16 cellular contexts compared by ENCODE assay signal in the genomic region with DNA sequence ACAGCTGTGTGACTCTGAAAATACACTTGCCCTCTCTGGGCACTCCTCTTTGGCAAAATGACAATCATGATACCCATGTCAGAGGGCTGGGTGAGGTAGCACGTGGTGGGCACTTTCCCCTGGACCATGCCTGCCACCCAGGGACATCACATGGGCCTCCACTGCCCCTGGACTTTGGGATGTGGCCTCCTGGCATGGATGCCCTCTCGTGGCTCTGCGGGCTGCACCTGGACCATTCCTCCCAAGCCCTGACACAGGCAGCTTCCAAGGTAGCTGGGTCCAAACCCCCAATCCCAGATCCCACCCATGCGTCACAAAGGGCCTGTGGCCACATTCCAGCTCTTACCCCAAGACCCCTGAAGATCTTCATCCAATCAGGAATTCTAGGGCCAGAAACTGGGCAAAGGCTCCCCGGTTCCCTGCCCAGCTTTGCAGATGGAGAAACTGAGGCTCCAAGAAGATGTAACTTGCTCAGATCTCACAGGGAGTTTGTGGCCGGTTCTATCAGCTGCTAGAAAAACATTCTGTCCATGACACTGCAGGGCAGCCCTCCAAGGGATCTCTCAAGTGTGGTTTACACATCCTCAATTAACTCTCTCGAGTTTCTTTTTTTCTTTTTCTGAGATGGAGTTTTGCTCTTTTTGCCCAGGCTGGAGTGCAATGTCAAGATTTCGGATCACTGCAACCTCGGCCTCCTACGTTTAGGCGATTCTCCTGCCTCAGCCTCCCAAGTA. TPM values are rescaled to one million over a fixed set of nuclear protein-coding genes. Genes with fewer than 3 reads are reported as not detected.
DNase-seq lines count a peak whose midpoint lies in the region; ATAC-seq and TF ChIP-seq lines count a peak whose summit lies in the region.
"Had no signal": no experiment of that assay in that cellular context is flagged by ENCODE, and none has a peak within 500 bp of the region (broad histone marks: within the 10 kb centered on the region; RNA-seq: fewer than 3 reads in every experiment).

No MANE protein-coding gene starts in this region.

- H3K9ac ChIP-seq in IMR-90 (ENCODE audit: low read depth, low read length): no peak overlapping the region
- H3K9ac ChIP-seq: parathyroid adenoma had no signal

- H3K4ac ChIP-seq in IMR-90 (ENCODE audit: low read depth, low read length): no peak overlapping the region; the same call in 1 of the 2 replicates

- peak overlapping the region; percentile 76 for H2AK5ac ChIP-seq in IMR-90 (ENCODE audit: low read depth, low read length)

- POLR2A ChIA-PET in IMR-90 (lab: Charles Lee; ENCODE audit: unreplicated experiment): no interaction called here

- ATAC-seq in IMR-90 (ENCODE audit: low read depth): no peak
- ATAC-seq in lung (ENCODE audit: insufficient read depth, low FRiP score): no peak
- no peak for ATAC-seq in HG03095 (IDR thresholded peaks at IDR 0.05; ENCODE audit: unreplicated experiment)
- no peak for ATAC-seq in GM19452 (IDR thresholded peaks at IDR 0.05; ENCODE audit: unreplicated experiment)

- dilution Hi-C loops in IMR-90 (cut with HindIII; ENCODE audit: low sequenced_read_pairs, unreplicated experiment): no loop called here

- H3K9me3 ChIP-seq in IMR-90 (ENCODE audit: control insufficient read depth, insufficient read depth, low read length): no peaks in the 10 kb centered on the region
- no peaks in the 10 kb centered on the region for H3K9me3 ChIP-seq in esophagus (ENCODE audit: control insufficient read depth in 2 of 2, insufficient read depth in 1 of 2, low read depth in 1 of 2, low read length in 1 of 2)
- no peaks in the 10 kb centered on the region for H3K9me3 ChIP-seq in lung (ENCODE audit: control insufficient read depth in 2 of 2, insufficient read depth in 1 of 2, low read length in 1 of 2)
- no peaks in the 10 kb centered on the region for H3K9me3 ChIP-seq in suprapubic skin
- H3K9me3 ChIP-seq in WERI-Rb-1 (ENCODE audit: severe bottlenecking): no peaks in the 10 kb centered on the region

- 100% methylated on average over 2 of the region's 11 CpGs; no CpG with 5 or more reads in 1 of the 2 experiments for WGBS in IMR-90 (ENCODE audit: extremely low coverage in 2 of 2, insufficient read length in 1 of 2), 2 experiments
- 77 to 80% methylated on average over 11 of the region's 11 CpGs for WGBS in esophagus, 2 donors
- WGBS in lung, 2 donors: 85 to 88% methylated on average over 11 of the region's 11 CpGs
- 61% methylated on average over 8 of the region's 11 CpGs for WGBS in suprapubic skin

- TF ChIP-seq EP300 in suprapubic skin (IDR thresholded peaks at IDR 0.05): no peak

- no peak overlapping the region; the same call in 1 of the 2 replicates for H4K5ac ChIP-seq in IMR-90 (ENCODE audit: low read depth, low read length)

- H4K8ac ChIP-seq in IMR-90 (ENCODE audit: low read depth in 2 of 2, low read length in 2 of 2): no peak overlapping the region

- H3K27ac ChIP-seq in IMR-90 (ENCODE audit: insufficient read depth, low read length) (no peak overlapping the region), esophagus (ENCODE audit: low read depth in 2 of 2, low read length in 1 of 2) (peak overlapping the region; percentile 41 to 48), lung (ENCODE audit: low read depth in 1 of 2, low read length in 1 of 2) (peak overlapping the region; percentile 3 to 65), suprapubic skin (peak overlapping the region; percentile 68), WERI-Rb-1 (no peak overlapping the region)
- H3K27ac ChIP-seq: parathyroid adenoma, PC-9 had no signal

- H4K20me1 ChIP-seq in IMR-90 (ENCODE audit: insufficient read depth, low read length): no peaks in the 10 kb centered on the region

- TF ChIP-seq CTCF in IMR-90 (conservative IDR thresholded peaks at IDR 0.05; ENCODE audit: low read depth, low read length): no peak
- TF ChIP-seq CTCF in lung (IDR thresholded peaks at IDR 0.05; ENCODE audit: control extremely low read depth, extremely low read depth): no peak
- TF ChIP-seq CTCF in suprapubic skin (IDR thresholded peaks at IDR 0.05): no peak
- TF ChIP-seq CTCF in WERI-Rb-1 (IDR thresholded peaks at IDR 0.05; ENCODE audit: low read depth, low read length): no peak

- no peak overlapping the region for H2BK20ac ChIP-seq in IMR-90 (ENCODE audit: low read depth, low read length)

- H3K36me3 ChIP-seq in IMR-90 (ENCODE audit: control insufficient read depth, insufficient read depth, low read length): peaks cover under 1% of the 10 kb centered on the region; the same call in 1 of the 2 replicates
- no peaks in the 10 kb centered on the region for H3K36me3 ChIP-seq in esophagus (ENCODE audit: control insufficient read depth in 2 of 2, insufficient read depth in 2 of 2, low read length in 1 of 2)
- peaks cover 0 to 2% of the 10 kb centered on the region in 2 donors for H3K36me3 ChIP-seq in lung (ENCODE audit: control insufficient read depth in 2 of 2, insufficient read depth in 2 of 2, low read length in 2 of 2)
- H3K36me3 ChIP-seq in suprapubic skin: no peaks in the 10 kb centered on the region
- H3K36me3 ChIP-seq in WERI-Rb-1: no peaks in the 10 kb centered on the region

- intact Hi-C loops in IMR-90 (cut with micrococcal nuclease): no loop called here

- H2BK120ac ChIP-seq in IMR-90 (ENCODE audit: low read depth, low read length): no peak overlapping the region

- H3K56ac ChIP-seq in IMR-90 (ENCODE audit: extremely low read depth, insufficient read depth, low read length): no peak overlapping the region

- H3K4me3 ChIP-seq in IMR-90 (ENCODE audit: insufficient read depth, low read depth, low read length): no peak overlapping the region
- H3K4me3 ChIP-seq in esophagus (ENCODE audit: low read depth in 1 of 2, low read length in 2 of 2): no peak overlapping the region
- no peak overlapping the region for H3K4me3 ChIP-seq in lung
- no peak overlapping the region for H3K4me3 ChIP-seq in suprapubic skin
- H3K4me3 ChIP-seq in WERI-Rb-1 (ENCODE audit: low read depth, low read length): no peak overlapping the region
- H3K4me3 ChIP-seq: PC-9 had no signal

- TF ChIP-seq RAD21 in IMR-90 (IDR thresholded peaks at IDR 0.05; ENCODE audit: low read length): no peak

- H2BK5ac ChIP-seq in IMR-90 (ENCODE audit: low read depth, low read length, poor library complexity, severe bottlenecking): no peak overlapping the region

- no peak overlapping the region for H3K18ac ChIP-seq in IMR-90 (ENCODE audit: low read depth, low read length)

- no peak for TF ChIP-seq POLR2A in IMR-90 (IDR thresholded peaks at IDR 0.05; ENCODE audit: low read depth, low read length)
- TF ChIP-seq POLR2A in suprapubic skin (IDR thresholded peaks at IDR 0.05): no peak

- no peak overlapping the region for H2BK15ac ChIP-seq in IMR-90 (ENCODE audit: low read depth, low read length)

- CTCF ChIA-PET in IMR-90 (lab: Yijun Ruan, JAX): no interaction called here

- H4K91ac ChIP-seq in IMR-90 (ENCODE audit: insufficient read depth, low read depth, low read length): no peak overlapping the region

- peaks cover 39% of the 10 kb centered on the region for H3K4me1 ChIP-seq in IMR-90 (ENCODE audit: control insufficient read depth, insufficient read depth, low read length)
- peaks cover 8 to 22% of the 10 kb centered on the region in 2 donors for H3K4me1 ChIP-seq in esophagus (ENCODE audit: control insufficient read depth in 2 of 2, insufficient read depth in 2 of 2, low read length in 1 of 2)
- peaks cover 25 to 34% of the 10 kb centered on the region in 2 donors for H3K4me1 ChIP-seq in lung (ENCODE audit: control insufficient read depth in 2 of 2, insufficient read depth in 2 of 2, low read length in 2 of 2)
- H3K4me1 ChIP-seq in suprapubic skin: peaks cover 66% of the 10 kb centered on the region

- no peak overlapping the region for H3K23ac ChIP-seq in IMR-90 (ENCODE audit: low read depth, low read length)

- BruUV-seq in IMR-90 (replicated peaks; lab: Mats Ljungman, UMichigan): no TSS peak

- H3K27me3 ChIP-seq in IMR-90 (ENCODE audit: control insufficient read depth, insufficient read depth, low read length) (no peaks in the 10 kb centered on the region), esophagus (ENCODE audit: control insufficient read depth in 1 of 2, insufficient read depth in 2 of 2, low read length in 2 of 2) (no peaks in the 10 kb centered on the region), lung (ENCODE audit: control insufficient read depth, insufficient read depth) (no peaks in the 10 kb centered on the region), suprapubic skin (no peaks in the 10 kb centered on the region), WERI-Rb-1 (ENCODE audit: insufficient read depth, low read depth, severe bottlenecking) (no peaks in the 10 kb centered on the region)

- H2AK9ac ChIP-seq in IMR-90 (replicated peaks; ENCODE audit: low read depth, low read length, poor library complexity): no peak overlapping the region

- H3K14ac ChIP-seq in IMR-90 (replicated peaks; ENCODE audit: low read depth, low read length): no peak overlapping the region; the same call in 1 of the 2 replicates

- peaks cover 2 to 9% of the 10 kb centered on the region in 2 experiments; a peak in 2 of 4 replicates for H3K79me1 ChIP-seq in IMR-90 (ENCODE audit: low read depth in 1 of 2, low read length in 2 of 2)

- no peak overlapping the region for H3K4me2 ChIP-seq in IMR-90 (ENCODE audit: low read depth, low read length)
- H3K4me2 ChIP-seq: PC-9 had no signal

- no peak overlapping the region for H2AFZ ChIP-seq in IMR-90 (replicated peaks; ENCODE audit: low read length, poor library complexity)
- H2AFZ ChIP-seq: parathyroid adenoma, PC-9 had no signal

- in situ Hi-C loops in IMR-90 (cut with MboI; ENCODE audit: low sequenced_read_pairs): no loop called here

- DNase-seq in IMR-90: no peak
- DNase-seq in lung (ENCODE audit: low spot score): no peak
- DNase-seq in suprapubic skin (ENCODE audit: low spot score in 2 of 2): no peak
- DNase-seq in WERI-Rb-1: no peak
- no peak for DNase-seq in retina
- DNase-seq: activated CD8-positive, alpha-beta memory T cell treated with anti-CD3 and anti-CD28 coated beads for 24 hours; amniotic stem cell; foreskin melanocyte; NCI-H2029; NCI-H524; PC-9 had no signal

- peaks cover 22% of the 10 kb centered on the region for H3K9me1 ChIP-seq in IMR-90 (ENCODE audit: insufficient read depth, low read length)

RNA-seq across cellular contexts. Expression of a gene that starts 35.4 kb away (rescaled TPM):
- total RNA-seq in IMR-90 (2012; rRNA removed): 37.5 and 44.1 TPM in 2 replicates
- 362 and 405 TPM in 2 replicates for polyA plus RNA-seq in IMR-90 (2012; rRNA removed)
- 217 and 450 TPM in 2 replicates for polyA plus RNA-seq in IMR-90 (2012; cell fraction: cytosol; rRNA removed)
- polyA plus RNA-seq in IMR-90 (2012; cell fraction: nucleus; rRNA removed; ENCODE audit: low replicate concordance): 98.1 and 215 TPM in 2 replicates
- 100 to 1,000 TPM in 1 of 2 donors, 10 to 100 TPM in 1; 52.7 to 112 TPM for polyA plus RNA-seq in esophagus
- 100 to 1,000 TPM in 1 of 2 donors, 10 to 100 TPM in 1; 90.2 to 265 TPM for total RNA-seq in lung
- polyA plus RNA-seq in lung: 100 to 1,000 TPM; 122 to 190 TPM
- total RNA-seq in suprapubic skin: 100 to 1,000 TPM; 107 to 159 (median 138) TPM

RNA-seq across cellular contexts. Expression of a gene that starts 36.0 kb away (rescaled TPM):
- total RNA-seq in IMR-90 (2012; rRNA removed) (1.6 and 1.9 TPM in 2 replicates), lung (10 to 100 TPM in 1 of 2 donors, 1 to 10 TPM in 1; 8.6 to 24.8 TPM), suprapubic skin (10 to 100 TPM in 2 of 4 donors, 1 to 10 TPM in 2; 6.7 to 11.6 (median 8.8) TPM)
- polyA plus RNA-seq in IMR-90 (2012; rRNA removed) (6.1 and 6.3 TPM in 2 replicates), esophagus (10 to 100 TPM; 19.3 to 50.3 TPM), lung (10 to 100 TPM; 23.9 to 29.3 TPM)
- polyA plus RNA-seq in IMR-90 (2012; cell fraction: cytosol; rRNA removed): 3.4 and 8.7 TPM in 2 replicates
- polyA plus RNA-seq in IMR-90 (2012; cell fraction: nucleus; rRNA removed; ENCODE audit: low replicate concordance): 3.6 and 6.1 TPM in 2 replicates
- total RNA-seq: activated T-helper 2 cell treated with anti-CD3 and anti-CD28 coated beads, Interferon-gamma antibody, Interleukin-2, Interleukin-4, amounts not matched to agents 10 μg/mL and 5 μg/mL and 100 μg/mL, durations not matched to agents 14 hours and 24 hours and 36 hours had no signal

RNA-seq across cellular contexts. Expression of a gene that starts 44.2 kb away (rescaled TPM):
- total RNA-seq in IMR-90 (2012; rRNA removed) (0.18 TPM in 1 of 2 replicates, not detected in the other), lung (1 to 10 TPM in 1 of 2 donors, under 1 TPM in 1; 0.82 to 1.1 TPM), suprapubic skin (1 to 10 TPM in 3 of 4 donors, not detected in 1; 1.3 to 3.9 (median 1.5) TPM)
- polyA plus RNA-seq in IMR-90 (2012; rRNA removed) (not detected in 2 replicates), esophagus (under 1 TPM in 1 of 2 donors, not detected in 1; 0.31 TPM), lung (under 1 TPM in 1 of 2 donors, not detected in 1; 0.16 TPM)
- polyA plus RNA-seq in IMR-90 (2012; cell fraction: cytosol; rRNA removed): not detected in 2 replicates
- polyA plus RNA-seq in IMR-90 (2012; cell fraction: nucleus; rRNA removed; ENCODE audit: low replicate concordance): 0.10 TPM in 1 of 2 replicates, not detected in the other

Comparison
In these comparisons a context has a peak if more than half of its experiments do, and no peak if none do; other contexts are left out.
1. H3K27ac ChIP-seq: peak in esophagus (2 of 2), lung (2 of 2) and suprapubic skin (single experiment); none in IMR-90 (single experiment) and WERI-Rb-1 (single experiment).